8 cellular contexts compared by ENCODE assay signal in the genomic region with DNA sequence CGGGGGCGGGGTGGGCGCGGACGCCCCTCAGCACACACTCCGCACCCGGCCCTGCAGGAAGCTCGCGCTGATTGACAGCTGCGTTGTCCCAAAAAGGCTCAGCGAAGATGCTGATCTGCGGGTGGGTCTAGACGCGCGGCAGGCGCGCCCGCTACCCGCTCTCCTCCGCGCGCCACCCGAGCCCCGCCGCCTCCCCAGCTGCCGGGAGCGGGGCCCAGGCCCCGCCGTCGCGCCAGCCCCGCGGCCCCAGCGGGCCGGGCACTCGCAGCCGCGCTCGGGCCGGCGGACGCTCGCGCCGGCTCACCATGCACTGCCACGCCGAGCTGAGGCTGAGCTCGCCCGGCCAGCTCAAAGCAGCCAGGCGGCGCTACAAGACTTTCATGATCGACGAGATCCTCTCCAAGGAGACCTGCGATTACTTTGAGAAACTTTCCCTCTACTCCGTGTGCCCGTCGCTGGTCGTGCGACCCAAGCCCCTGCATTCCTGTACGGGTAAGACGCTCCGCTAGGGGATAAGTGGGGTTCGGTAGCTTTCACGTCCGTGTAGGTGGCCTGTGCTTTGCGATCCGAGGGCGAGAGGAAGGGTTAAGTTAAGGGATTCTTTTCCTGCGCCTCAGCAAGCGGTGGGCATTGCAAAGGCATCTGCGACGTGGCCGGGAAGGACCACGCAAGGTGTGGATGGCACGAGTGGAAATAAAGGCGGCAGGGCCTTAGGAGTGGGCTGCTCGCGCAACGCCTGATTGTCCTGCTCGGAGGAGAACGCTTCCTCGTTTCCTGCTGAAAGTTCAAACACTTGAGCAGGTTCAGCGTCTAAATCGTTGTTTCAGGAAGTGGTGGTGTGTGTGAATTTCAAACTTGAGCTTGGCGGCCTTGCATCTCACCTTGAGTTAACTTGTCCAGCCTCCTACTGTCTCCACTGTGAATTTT. TPM values are rescaled to one million over a fixed set of nuclear protein-coding genes. Genes with fewer than 3 reads are reported as not detected.
DNase-seq lines count a peak whose midpoint lies in the region; ATAC-seq, FAIRE-seq and TF ChIP-seq lines count a peak whose summit lies in the region.

A gene with protein sequence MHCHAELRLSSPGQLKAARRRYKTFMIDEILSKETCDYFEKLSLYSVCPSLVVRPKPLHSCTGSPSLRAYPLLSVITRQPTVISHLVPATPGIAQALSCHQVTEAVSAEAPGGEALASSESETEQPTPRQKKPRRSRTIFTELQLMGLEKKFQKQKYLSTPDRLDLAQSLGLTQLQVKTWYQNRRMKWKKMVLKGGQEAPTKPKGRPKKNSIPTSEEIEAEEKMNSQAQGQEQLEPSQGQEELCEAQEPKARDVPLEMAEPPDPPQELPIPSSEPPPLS (plus strand): TSS at position 118 of the 927 bp plus-strand sequence. CDS start 188 bp downstream, at position 306.

- peak within 1 kb of the TSS; percentile 74 for H3K4me3 ChIP-seq in A673 (ENCODE audit: low read depth, low read length, poor library complexity, severe bottlenecking)
- peak within 1 kb of the TSS; percentile 51 for H3K4me3 ChIP-seq in bronchial epithelial cell (ENCODE audit: low read depth, low read length)
- peak within 1 kb of the TSS; percentile 34 to 68 (median 54) for H3K4me3 ChIP-seq in keratinocyte (ENCODE audit: control insufficient read depth in 2 of 3, extremely low read depth in 1 of 3, insufficient read depth in 2 of 3, low read depth in 1 of 3, low read length in 3 of 3)

- H3K4me2 ChIP-seq in keratinocyte (ENCODE audit: control insufficient read depth, extremely low read depth, insufficient read depth, low read depth, low read length) = peak within 1 kb of the TSS; percentile 88

- peak; percentile 70 for TF ChIP-seq CTCF in A673 (conservative IDR thresholded peaks at IDR 0.05; ENCODE audit: low read depth, low read length)
- peak; percentile 51 for TF ChIP-seq CTCF in GM10266 (IDR thresholded peaks at IDR 0.05; ENCODE audit: control insufficient read depth, insufficient read depth, low read depth, missing control alignments)
- TF ChIP-seq CTCF in bronchial epithelial cell (IDR thresholded peaks at IDR 0.05; ENCODE audit: insufficient read depth, low read length, severe bottlenecking) = peak; percentile 89
- TF ChIP-seq CTCF in keratinocyte (optimal IDR thresholded peaks at IDR 0.05 in 1 of 3, IDR thresholded peaks at IDR 0.05 in 1 of 3, conservative IDR thresholded peaks at IDR 0.05 in 1 of 3; ENCODE audit: extremely low read depth in 1 of 3, insufficient read depth in 2 of 3, low read length in 3 of 3) = peak; percentile 65 to 91 (median 86)

- H3K4me1 ChIP-seq in A673 (ENCODE audit: insufficient read depth, low read length, poor library complexity, severe bottlenecking) (peaks cover 49% of the 10 kb centered on the region), keratinocyte (ENCODE audit: control insufficient read depth, extremely low read depth, insufficient read depth, low read length) (peaks cover 12% of the 10 kb centered on the region)

- no peak for ATAC-seq in HG03342 (IDR thresholded peaks at IDR 0.05; ENCODE audit: unreplicated experiment)
- no peak for ATAC-seq in GM19455 (IDR thresholded peaks at IDR 0.05; ENCODE audit: unreplicated experiment)

- peak within 1 kb of the TSS; percentile 50 for H2AFZ ChIP-seq in keratinocyte (ENCODE audit: control insufficient read depth, low read length)

- DNase-seq in A673 (ENCODE audit: low spot score) (peak; percentile 94), GM10266 (ENCODE audit: extremely low spot score) (peak; percentile 49), NCI-H748 (lab: John Stamatoyannopoulos, UW; ENCODE audit: unreplicated experiment) (peak; percentile 82), bronchial epithelial cell (ENCODE audit: low read depth) (peak; percentile 70), keratinocyte (ENCODE audit: low read depth, low spot score) (no peak)
- DNase-seq in stimulated activated CD4-positive, alpha-beta T cell treated with anti-CD3 and anti-CD28 coated beads, Interleukin-4, amount 100 ng/mL, for 1 hour = peak; percentile 17

- no peaks in the 10 kb centered on the region for H3K9me3 ChIP-seq in A673 (ENCODE audit: low read depth, low read length, poor library complexity, severe bottlenecking)
- no peaks in the 10 kb centered on the region for H3K9me3 ChIP-seq in keratinocyte (ENCODE audit: control insufficient read depth, low read depth, low read length)

- intact Hi-C loops in A673 (cut with micrococcal nuclease; ENCODE audit: unreplicated experiment) = loop anchor here (1.0 kb wide), 1 partner anchor 320 kb away; no protein-coding TSS in a partner anchor

- H3K9ac ChIP-seq in keratinocyte (ENCODE audit: control insufficient read depth, extremely low read depth, insufficient read depth, low read length) = peak within 1 kb of the TSS; percentile 25

- H3K36me3 ChIP-seq in A673 (ENCODE audit: insufficient read depth, low read length, poor library complexity, severe bottlenecking) (no peaks in the 10 kb centered on the region), bronchial epithelial cell (ENCODE audit: control insufficient read depth, insufficient read depth, low read length) (no peaks in the 10 kb centered on the region), keratinocyte (ENCODE audit: control insufficient read depth in 2 of 2, extremely low read depth in 1 of 2, insufficient read depth in 2 of 2, low read length in 2 of 2) (no peaks in the 10 kb centered on the region)

- no TSS peak for BruUV-seq in A673 (replicated peaks; lab: Mats Ljungman, UMichigan)

- dilution Hi-C loops in keratinocyte (cut with MboI; ENCODE audit: extremely low pct_ligation_motif_present, low sequenced_read_pairs) = no loop called here

- H4K20me1 ChIP-seq in keratinocyte (ENCODE audit: control insufficient read depth, extremely low read depth, insufficient read depth, low read length) = no peaks in the 10 kb centered on the region

- H3K27me3 ChIP-seq in A673 (replicated peaks; ENCODE audit: insufficient read depth, low read depth, low read length, poor library complexity) (no peaks in the 10 kb centered on the region), bronchial epithelial cell (ENCODE audit: control insufficient read depth, insufficient read depth, low read length) (peaks cover 15% of the 10 kb centered on the region), keratinocyte (ENCODE audit: control insufficient read depth, extremely low read depth, insufficient read depth, low read length) (peaks cover 49% of the 10 kb centered on the region)

- H3K27ac ChIP-seq in A673 (ENCODE audit: low read depth, low read length, poor library complexity, severe bottlenecking) (peak within 1 kb of the TSS; percentile 95), keratinocyte (ENCODE audit: control insufficient read depth, insufficient read depth, low read length) (no peak within 1 kb of the TSS)

- H3K9me1 ChIP-seq in keratinocyte (ENCODE audit: control insufficient read depth, extremely low read depth, insufficient read depth, low read length) = no peaks in the 10 kb centered on the region

- H3K79me2 ChIP-seq in keratinocyte (ENCODE audit: control insufficient read depth, insufficient read depth, low read length) = no peaks in the 10 kb centered on the region

- POLR2A ChIA-PET in A673 (lab: Charles Lee; ENCODE audit: low non-redundant PET) = interaction anchor here (0.6 kb wide), 2 partner anchors 97 to 258 kb away, joined by 3 to 5 read pairs; no protein-coding TSS in a partner anchor

- CTCF ChIA-PET in A673 (lab: Charles Lee) = interaction anchor here (0.8 to 1.9 kb wide), 7 partner anchors 10 to 374 kb away, joined by 3 to 18 read pairs (median 3); no protein-coding TSS in a partner anchor

- FAIRE-seq in bronchial epithelial cell (lab: Jason Lieb, UNC) (peak; percentile 52), keratinocyte (lab: Jason Lieb, UNC) (peak; percentile 74)

RNA-seq across cellular contexts. Expression of the gene that starts here (rescaled TPM):
- 36.4 and 43.0 TPM in 2 replicates for total RNA-seq in A673 (2021)
- total RNA-seq in bronchial epithelial cell = 2.9 and 8.1 TPM in 2 replicates
- 0.55 to 0.87 TPM (median 0.59 TPM) in 3 replicates for polyA plus RNA-seq in keratinocyte
- 2.6 TPM for polyA plus RNA-seq in keratinocyte (2011; ENCODE audit: low read depth)
- polyA plus RNA-seq in keratinocyte (2011; cell fraction: cytosol; rRNA removed) = 0.64 and 0.67 TPM in 2 replicates
- 0.46 and 0.60 TPM in 2 replicates for polyA plus RNA-seq in keratinocyte (2011; cell fraction: nucleus; rRNA removed)
- 0.86 and 6.3 TPM in 2 replicates for polyA plus RNA-seq in keratinocyte (2012; ENCODE audit: low replicate concordance)
- 0.45 to 0.63 TPM (median 0.56 TPM) in 3 replicates for polyA minus RNA-seq in keratinocyte
- not detected for polyA minus RNA-seq in keratinocyte (2011; cell fraction: cytosol; rRNA and poly(A)+ RNA removed)
- 0.84 and 0.93 TPM in 2 replicates for polyA minus RNA-seq in keratinocyte (2011; cell fraction: nucleus; rRNA and poly(A)+ RNA removed)
